In genomic region chr1:150414592-150414991, GRCh38 we compare ENCODE assay signal across 22 cellular contexts.
"Had no signal": no experiment of that assay in that cellular context is flagged by ENCODE, and none has a peak within 500 bp of the region (broad histone marks: within the 10 kb centered on the region; RNA-seq: fewer than 3 reads in every experiment).

No MANE protein-coding gene starts in this region.

- H3K27me3 Mint-ChIP-seq: memory B cell; progenitor cell of endocrine pancreas; stimulated activated naive CD8-positive, alpha-beta T cell treated with anti-CD3 and anti-CD28 coated beads, Interleukin-15, amount 100 ng/mL, for 72 hours had no signal

- H3K4me3 ChIP-seq: hepatocyte, left ventricle myocardium inferior, lower lobe of right lung, pancreas, smooth muscle cell, testis, tibial nerve, upper lobe of right lung, vagina had no signal

- H3K4me3 Mint-ChIP-seq: memory B cell; mesothelial cell of epicardium; nephron; stimulated activated naive CD8-positive, alpha-beta T cell treated with anti-CD3 and anti-CD28 coated beads, Interleukin-15, amount 100 ng/mL, for 72 hours had no signal

- H3K9me3 ChIP-seq: left ventricle myocardium inferior, lower lobe of right lung, pancreas, testis, tibial nerve, upper lobe of right lung, vagina had no signal

- ATAC-seq: left cardiac atrium; lower lobe of right lung; pancreas; right cardiac atrium; stimulated activated naive CD8-positive, alpha-beta T cell treated with anti-CD3 and anti-CD28 coated beads, Interleukin-15, amount 100 ng/mL, for 72 hours; upper lobe of right lung had no signal

- H3K27ac Mint-ChIP-seq: memory B cell; mesothelial cell of epicardium; progenitor cell of endocrine pancreas; stimulated activated naive CD8-positive, alpha-beta T cell treated with anti-CD3 and anti-CD28 coated beads, Interleukin-15, amount 100 ng/mL, for 72 hours had no signal

- H3K9me3 Mint-ChIP-seq: memory B cell; mesothelial cell of epicardium; nephron; stimulated activated naive CD8-positive, alpha-beta T cell treated with anti-CD3 and anti-CD28 coated beads, Interleukin-15, amount 100 ng/mL, for 72 hours had no signal

- H3K27ac ChIP-seq: hepatocyte, left ventricle myocardium inferior, lower lobe of right lung, pancreas, testis, tibial nerve, upper lobe of right lung, vagina had no signal

- H3K27me3 ChIP-seq: hepatocyte, pancreas, testis, tibial nerve, upper lobe of right lung, vagina had no signal

- DNase-seq: dermis blood vessel endothelial cell; foreskin melanocyte; head of caudate nucleus; kidney; left cardiac atrium; left ventricle myocardium inferior; lower lobe of right lung; occipital lobe; pancreas; right cardiac atrium; stimulated activated CD4-positive, alpha-beta T cell treated with anti-CD3 and anti-CD28 coated beads, Interleukin-2, amount 100 ng/mL, for 48 hours; stimulated activated naive CD8-positive, alpha-beta T cell treated with anti-CD3 and anti-CD28 coated beads, Interleukin-15, amount 100 ng/mL, for 72 hours; testis; upper lobe of right lung had no signal
